ENCODE assay signal across 15 cellular contexts in genomic region chr16:55033225-55034156, GRCh38.
"Had no signal": no experiment of that assay in that cellular context is flagged by ENCODE, and none has a peak within 500 bp of the region (broad histone marks: within the 10 kb centered on the region; RNA-seq: fewer than 3 reads in every experiment).

No MANE protein-coding gene starts in this region.

- H3K27me3 ChIP-seq: ascending aorta, uterus had no signal

- H3K9me3 ChIP-seq: uterus had no signal

- H3K36me3 ChIP-seq: ascending aorta, left ventricle myocardium inferior, tibial artery, uterus had no signal

- DNase-seq: activated CD4-positive, CD25-positive, alpha-beta regulatory T cell treated with anti-CD3 and anti-CD28 coated beads, Interleukin-2, amount 50 U/mL, for 72 hours; activated naive CD4-positive, alpha-beta T cell treated with anti-CD3 and anti-CD28 coated beads for 36 hours; activated naive CD8-positive, alpha-beta T cell treated with anti-CD3 and anti-CD28 coated beads, Interleukin-2, amount 50 U/mL, for 24 hours; activated T-cell treated with anti-CD3 and anti-CD28 coated beads for 4 hours; dorsolateral prefrontal cortex; left ventricle myocardium inferior; natural killer cell; posterior cingulate gyrus; stimulated activated CD4-positive, alpha-beta T cell treated with anti-CD3 and anti-CD28 coated beads, Interleukin-4, amount 100 ng/mL, for 1 hour; stimulated activated naive B cell treated with anti-CD40 and anti-IgM and Interleukin-4, amounts not matched to agents 10 μg/mL and 1 μg/mL and 100 μg/mL, for 72 hours; T1000; uterus had no signal

- FAIRE-seq: islet of Langerhans had no signal

- H3K4me1 ChIP-seq: ascending aorta, left ventricle myocardium inferior, uterus had no signal

- H3K27ac ChIP-seq: ascending aorta, dorsolateral prefrontal cortex, left ventricle myocardium inferior, tibial artery, uterus had no signal

- H3K4me3 ChIP-seq: ascending aorta, dorsolateral prefrontal cortex, left ventricle myocardium inferior, tibial artery, uterus had no signal
